ENCODE assay signal across 19 cellular contexts in genomic region chr2:222689322-222689721, GRCh38. TPM values are rescaled to one million over a fixed set of nuclear protein-coding genes. Genes with fewer than 3 reads are reported as not detected.
"Had no signal": no experiment of that assay in that cellular context is flagged by ENCODE, and none has a peak within 500 bp of the region (broad histone marks: within the 10 kb centered on the region; RNA-seq: fewer than 3 reads in every experiment).

No MANE protein-coding gene starts in this region.

- H3K36me3 ChIP-seq: left lung, transverse colon, vagina, WERI-Rb-1 had no signal

- DNase-seq: activated CD4-positive, alpha-beta memory T cell treated with anti-CD3 and anti-CD28 coated beads for 36 hours; activated CD8-positive, alpha-beta memory T cell treated with anti-CD3 and anti-CD28 coated beads, Interleukin-2, amount 10 ng/mL, durations not matched to agents 7 days and 5 days; activated naive CD4-positive, alpha-beta T cell treated with anti-CD3 and anti-CD28 coated beads for 36 hours; activated naive CD8-positive, alpha-beta T cell treated with anti-CD3 and anti-CD28 coated beads, Interleukin-2, amount 50 U/mL, for 24 hours; activated T-cell treated with anti-CD3 and anti-CD28 coated beads, Interleukin-2, amount 50 U/mL, for 1 hour; left lung; posterior cingulate gyrus; retina; small intestine; stimulated activated CD4-positive, alpha-beta T cell treated with anti-CD3 and anti-CD28 coated beads, Interleukin-4, amount 100 ng/mL, for 24 hours; stimulated activated naive CD4-positive, alpha-beta T cell; transverse colon; WERI-Rb-1 had no signal

- H3K4me3 ChIP-seq: left lung, transverse colon, vagina had no signal

- ATAC-seq: activated CD8-positive, alpha-beta memory T cell treated with anti-CD3 and anti-CD28 coated beads, Interleukin-2, amount 10 ng/mL, durations not matched to agents 7 days and 5 days; activated naive CD8-positive, alpha-beta T cell treated with anti-CD3 and anti-CD28 coated beads, Interleukin-2, amount 50 U/mL, for 24 hours; left lung; natural killer cell treated with Interleukin-12 subunit alpha and Interleukin-12 subunit beta and Interleukin-15 and Interleukin-18, amount 100 ng/mL, for 72 hours had no signal

- H3K4me1 ChIP-seq: transverse colon had no signal

- H3K9me3 ChIP-seq: left lung, transverse colon, vagina had no signal

- H3K27me3 ChIP-seq: left lung, transverse colon, vagina had no signal

- H3K27ac ChIP-seq: left lung, transverse colon, vagina, WERI-Rb-1 had no signal

RNA-seq across cellular contexts. Expression of gene MOGAT1, which starts 17.9 kb away (rescaled TPM):
- total RNA-seq: activated CD4-positive, alpha-beta memory T cell treated with anti-CD3 and anti-CD28 coated beads for 36 hours; activated CD8-positive, alpha-beta memory T cell treated with anti-CD3 and anti-CD28 coated beads, Interleukin-2, amount 10 ng/mL, durations not matched to agents 7 days and 5 days; activated naive CD4-positive, alpha-beta T cell treated with anti-CD3 and anti-CD28 coated beads for 36 hours; activated T-helper 2 cell treated with anti-CD3 and anti-CD28 coated beads, Interferon-gamma antibody, Interleukin-2, Interleukin-4, amounts not matched to agents 10 μg/mL and 5 μg/mL and 100 μg/mL, durations not matched to agents 14 hours and 24 hours and 36 hours; astrocyte; bronchial epithelial cell; glomerular endothelial cell; natural killer cell treated with Interleukin-12 subunit alpha and Interleukin-12 subunit beta and Interleukin-15 and Interleukin-18, amount 100 ng/mL, for 72 hours; vagina had no signal
